In genomic region chr18:47931707-47932103, GRCh38 we compare ENCODE assay signal across 8 cellular contexts. TPM values are rescaled to one million over a fixed set of nuclear protein-coding genes. Genes with fewer than 3 reads are reported as not detected.
DNase-seq lines count a peak whose midpoint lies in the region; ATAC-seq and TF ChIP-seq lines count a peak whose summit lies in the region.

No MANE protein-coding gene starts in this region.

- peak overlapping the region; percentile 88 to 94 (median 91) for H3K27ac Mint-ChIP-seq in CD14-positive monocyte
- peak overlapping the region; percentile 92 for H3K27ac Mint-ChIP-seq in activated naive CD4-positive, alpha-beta T cell treated with anti-CD3 and anti-CD28 coated beads, Interleukin-2, amount 10 ng/mL, durations not matched to agents 7 days and 5 days

- DNase-seq in CD14-positive monocyte (ENCODE audit: low spot score) (peak; percentile 56), HAP-1 (ENCODE audit: low spot score in 2 of 2) (peak in 1 of 2 experiments; percentile 30), NOMO-1 (lab: John Stamatoyannopoulos, UW; ENCODE audit: unreplicated experiment in 2 of 2) (peak; percentile 65 to 85), iPS DF 6.9 (ENCODE audit: low read depth, low spot score) (no peak), hepatic stellate cell (ENCODE audit: low spot score) (no peak)
- peak; percentile 41 for DNase-seq in activated naive CD4-positive, alpha-beta T cell treated with anti-CD3 and anti-CD28 coated beads, Interleukin-2, amount 10 ng/mL, durations not matched to agents 7 days and 5 days

- peaks cover 0 to 1% (median 0%) of the 10 kb centered on the region in 7 donors for H3K9me3 Mint-ChIP-seq in CD14-positive monocyte
- H3K9me3 Mint-ChIP-seq in activated naive CD4-positive, alpha-beta T cell treated with anti-CD3 and anti-CD28 coated beads, Interleukin-2, amount 10 ng/mL, durations not matched to agents 7 days and 5 days = no peaks in the 10 kb centered on the region

- H3K27ac ChIP-seq in iPS DF 6.9 (ENCODE audit: low read length) (no peak overlapping the region), skin epidermis (peak overlapping the region; percentile 80 to 99 (median 96))

- ATAC-seq in HG03460 (IDR thresholded peaks at IDR 0.05; ENCODE audit: unreplicated experiment) = no peak

- H3K4me3 Mint-ChIP-seq in CD14-positive monocyte = peak overlapping the region; percentile 78 to 86
- peak overlapping the region; percentile 77 for H3K4me3 Mint-ChIP-seq in activated naive CD4-positive, alpha-beta T cell treated with anti-CD3 and anti-CD28 coated beads, Interleukin-2, amount 10 ng/mL, durations not matched to agents 7 days and 5 days

- intact Hi-C loops in CD14-positive monocyte (cut with micrococcal nuclease) = loop anchor here (5.0 kb wide), 3 partner anchors 56 to 91 kb away; no protein-coding TSS in a partner anchor

- CTCF ChIA-PET in activated naive CD4-positive, alpha-beta T cell treated with anti-CD3 and anti-CD28 coated beads, Interleukin-2, amount 10 ng/mL, durations not matched to agents 7 days and 5 days (lab: Charles Lee) = no interaction called here

- H3K36me3 ChIP-seq in HAP-1 (replicated peaks) (no peaks in the 10 kb centered on the region), iPS DF 6.9 (ENCODE audit: control insufficient read depth, insufficient read depth, low read length) (no peaks in the 10 kb centered on the region)

- H3K27me3 ChIP-seq in HAP-1 (ENCODE audit: low read depth) = no peaks in the 10 kb centered on the region
- no peaks in the 10 kb centered on the region for H3K27me3 ChIP-seq in iPS DF 6.9 (ENCODE audit: control insufficient read depth, insufficient read depth, low read length)

- H3K4me1 Mint-ChIP-seq in CD14-positive monocyte = peaks cover 44% of the 10 kb centered on the region
- peaks cover 36% of the 10 kb centered on the region for H3K4me1 Mint-ChIP-seq in activated naive CD4-positive, alpha-beta T cell treated with anti-CD3 and anti-CD28 coated beads, Interleukin-2, amount 10 ng/mL, durations not matched to agents 7 days and 5 days

- H3K4me1 ChIP-seq in HAP-1 (peaks cover 38% of the 10 kb centered on the region), iPS DF 6.9 (ENCODE audit: control insufficient read depth, insufficient read depth, low read length) (no peaks in the 10 kb centered on the region; the same call in 1 of the 2 replicates)

- in situ Hi-C loops in HAP-1 (cut with MboI; ENCODE audit: low sequenced_read_pairs) = no loop called here

- WGBS in iPS DF 6.9 (ENCODE audit: insufficient coverage, insufficient read length) = no CpG with 5 or more reads among the region's 8 CpGs

- no peaks in the 10 kb centered on the region for H3K36me3 Mint-ChIP-seq in CD14-positive monocyte
- peaks cover 13% of the 10 kb centered on the region for H3K36me3 Mint-ChIP-seq in activated naive CD4-positive, alpha-beta T cell treated with anti-CD3 and anti-CD28 coated beads, Interleukin-2, amount 10 ng/mL, durations not matched to agents 7 days and 5 days

- H3K4me3 ChIP-seq in HAP-1 (peak overlapping the region; percentile 50), iPS DF 6.9 (ENCODE audit: low read length) (peak overlapping the region; percentile 95; the same call in 1 of the 2 replicates), skin epidermis (peak overlapping the region; percentile 69 to 94 (median 80))

- H3K27me3 Mint-ChIP-seq in CD14-positive monocyte (ENCODE audit: low read depth in 3 of 3) = peaks cover 0 to 2% (median 0%) of the 10 kb centered on the region in 3 donors
- H3K27me3 Mint-ChIP-seq in activated naive CD4-positive, alpha-beta T cell treated with anti-CD3 and anti-CD28 coated beads, Interleukin-2, amount 10 ng/mL, durations not matched to agents 7 days and 5 days = peaks cover 6% of the 10 kb centered on the region

- H3K9me3 ChIP-seq in HAP-1 = no peaks in the 10 kb centered on the region
- no peaks in the 10 kb centered on the region for H3K9me3 ChIP-seq in iPS DF 6.9 (ENCODE audit: control insufficient read depth, insufficient read depth, low read length)

- TF ChIP-seq CTCF in CD14-positive monocyte (IDR thresholded peaks at IDR 0.05) = peak; percentile 10

RNA-seq across cellular contexts. Expression of gene SMAD2, which starts 1.2 kb away (rescaled TPM):
- polyA plus RNA-seq in CD14-positive monocyte = 10 to 100 TPM; 70.6 to 72.6 TPM

Comparison
In these comparisons a context has a peak if more than half of its experiments do, and no peak if none do; other contexts are left out.
1. DNase-seq: peak in CD14-positive monocyte (single experiment), NOMO-1 (2 of 2) and activated naive CD4-positive, alpha-beta T cell treated with anti-CD3 and anti-CD28 coated beads, Interleukin-2, amount 10 ng/mL, durations not matched to agents 7 days and 5 days (single experiment); none in iPS DF 6.9 (single experiment) and hepatic stellate cell (single experiment).
2. Peak in every context shown above with its lines, with median percentiles within 50 percentile points of each other: H3K4me3 ChIP-seq.